8 cellular contexts compared by ENCODE assay signal in the genomic region with DNA sequence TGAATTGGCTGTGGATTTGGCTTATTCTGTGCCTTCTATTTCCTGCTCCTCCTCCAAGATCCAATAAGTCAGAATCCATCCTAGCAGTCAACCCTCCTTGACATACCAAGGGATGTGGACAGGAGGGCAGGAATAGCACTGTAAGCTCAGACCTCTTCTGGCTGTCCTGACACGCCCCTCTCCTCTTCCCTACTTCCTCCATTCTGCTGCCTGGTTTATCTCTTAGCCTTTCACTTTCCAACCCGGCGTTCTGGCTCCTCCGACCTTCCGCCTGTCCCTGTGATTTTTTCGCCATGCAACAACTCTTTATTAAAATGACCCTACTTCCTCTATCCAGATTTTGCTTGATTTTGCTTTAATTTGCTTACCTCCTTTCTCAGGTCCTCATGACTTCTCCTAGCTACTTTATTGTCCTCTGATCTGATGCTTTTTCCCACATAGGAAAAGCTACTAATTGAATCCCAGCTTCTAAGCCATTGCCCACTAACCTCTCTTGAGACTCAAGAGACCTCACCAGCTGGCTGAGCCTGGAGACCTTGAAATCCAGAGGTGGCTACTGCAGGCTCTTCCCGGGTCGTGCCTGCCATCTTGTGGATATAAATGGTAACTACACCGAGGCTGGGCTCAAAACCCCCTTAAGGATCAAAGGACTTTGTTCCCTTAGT.
DNase-seq lines count a peak whose midpoint lies in the region; ATAC-seq, FAIRE-seq and TF ChIP-seq lines count a peak whose summit lies in the region.

No MANE protein-coding gene starts in this region.

- peak; percentile 71 for TF ChIP-seq CTCF in left ventricle myocardium inferior (IDR thresholded peaks at IDR 0.05; ENCODE audit: borderline replicate concordance)

- peak overlapping the region; percentile 33 for H3K4me3 Mint-ChIP-seq in activated naive CD8-positive, alpha-beta T cell treated with anti-CD3 and anti-CD28 coated beads for 36 hours

- intact Hi-C loops in left ventricle myocardium inferior (cut with micrococcal nuclease) = no loop called here
- intact Hi-C loops in sciatic nerve (cut with DNase I) = no loop called here

- no peaks in the 10 kb centered on the region for H3K4me1 ChIP-seq in left ventricle myocardium inferior

- H3K36me3 Mint-ChIP-seq in activated naive CD8-positive, alpha-beta T cell treated with anti-CD3 and anti-CD28 coated beads for 36 hours = no peaks in the 10 kb centered on the region

- no peaks in the 10 kb centered on the region for H3K9me3 ChIP-seq in left ventricle myocardium inferior (replicated peaks)

- peaks cover 4% of the 10 kb centered on the region for H3K27me3 Mint-ChIP-seq in activated naive CD8-positive, alpha-beta T cell treated with anti-CD3 and anti-CD28 coated beads for 36 hours

- DNase-seq in Daoy (ENCODE audit: low read depth) = peak; percentile 49
- peak; percentile 57 for DNase-seq in Jurkat, Clone E6-1 (ENCODE audit: low read depth, low spot score)
- DNase-seq in RCC 7860 (ENCODE audit: low spot score) = peak; percentile 19
- DNase-seq in activated naive CD8-positive, alpha-beta T cell treated with anti-CD3 and anti-CD28 coated beads for 36 hours = peak; percentile 49
- peak; percentile 23 for DNase-seq in left ventricle myocardium inferior
- peak; percentile 62 for DNase-seq in sciatic nerve (ENCODE audit: low spot score)

- H3K4me1 Mint-ChIP-seq in activated naive CD8-positive, alpha-beta T cell treated with anti-CD3 and anti-CD28 coated beads for 36 hours = peaks cover 16% of the 10 kb centered on the region

- no peak for FAIRE-seq in RCC 7860 (lab: Jason Lieb, UNC)

- H3K27ac Mint-ChIP-seq in activated naive CD8-positive, alpha-beta T cell treated with anti-CD3 and anti-CD28 coated beads for 36 hours = no peak overlapping the region

- H3K9me3 Mint-ChIP-seq in activated naive CD8-positive, alpha-beta T cell treated with anti-CD3 and anti-CD28 coated beads for 36 hours = no peaks in the 10 kb centered on the region

- H3K36me3 ChIP-seq in left ventricle myocardium inferior = no peaks in the 10 kb centered on the region

- no peak overlapping the region for H3K27ac ChIP-seq in left ventricle myocardium inferior (replicated peaks)

- peaks cover 12% of the 10 kb centered on the region for H3K27me3 ChIP-seq in left ventricle myocardium inferior (ENCODE audit: low read depth)

- no peak overlapping the region for H3K4me3 ChIP-seq in Jurkat, Clone E6-1 (ENCODE audit: low read length)
- peak overlapping the region; percentile 17 for H3K4me3 ChIP-seq in left ventricle myocardium inferior

- ATAC-seq in GM21526 (IDR thresholded peaks at IDR 0.05; ENCODE audit: low FRiP score, unreplicated experiment) = peak; percentile 85
- ATAC-seq in sciatic nerve = peak; percentile 67
- no peak for ATAC-seq in GM21528 (IDR thresholded peaks at IDR 0.05; ENCODE audit: low FRiP score, unreplicated experiment)
